Comparison of ENCODE assay signal across 20 cellular contexts in the genomic region with DNA sequence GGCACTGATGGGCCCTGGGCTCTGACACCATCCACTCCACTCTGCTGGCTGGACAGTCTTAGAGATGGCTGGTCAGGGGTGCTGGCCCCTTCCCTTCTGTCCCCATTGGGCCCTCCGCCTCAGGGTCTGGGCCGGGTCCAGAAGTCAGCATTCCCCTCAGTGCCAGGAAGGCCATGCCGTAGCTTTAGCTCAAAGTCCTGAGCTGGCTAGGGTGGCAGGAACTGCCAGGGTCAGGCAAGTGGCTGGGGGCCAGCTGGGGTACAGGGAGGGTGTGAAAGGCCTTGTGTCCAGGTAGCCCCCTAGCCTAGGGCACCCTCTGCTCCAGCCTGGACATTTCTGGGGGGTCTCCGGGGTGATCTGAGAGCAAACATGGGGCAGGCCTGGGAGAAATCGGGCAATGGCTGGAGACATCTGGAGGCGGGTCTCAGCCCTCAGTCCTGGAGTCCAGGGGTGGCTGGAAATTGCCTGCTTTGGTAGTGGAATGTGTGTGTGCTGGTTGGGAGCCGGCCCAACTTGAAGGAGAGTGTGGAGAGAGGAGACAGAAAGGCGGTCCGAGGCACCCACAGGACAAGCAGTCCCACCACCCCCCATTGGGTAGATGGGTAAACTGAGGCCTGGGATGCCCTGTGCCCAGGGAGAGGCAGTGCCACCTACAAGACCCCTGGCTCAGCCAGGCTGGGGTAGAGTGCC. TPM values are rescaled to one million over a fixed set of nuclear protein-coding genes. Genes with fewer than 3 reads are reported as not detected.
DNase-seq lines count a peak whose midpoint lies in the region; ATAC-seq, FAIRE-seq and TF ChIP-seq lines count a peak whose summit lies in the region.
"Had no signal": no experiment of that assay in that cellular context is flagged by ENCODE, and none has a peak within 500 bp of the region (broad histone marks: within the 10 kb centered on the region; RNA-seq: fewer than 3 reads in every experiment).

No MANE protein-coding gene starts in this region.

- intact Hi-C loops in kidney (cut with DNase I) (no loop called here), sigmoid colon (cut with DNase I) (no loop called here)

- no peaks in the 10 kb centered on the region for H3K9me3 Mint-ChIP-seq in effector memory CD8-positive, alpha-beta T cell
- H3K9me3 Mint-ChIP-seq: CD4-positive, alpha-beta T cell had no signal

- no peak for TF ChIP-seq POLR2A in sigmoid colon (IDR thresholded peaks at IDR 0.05)

- POLR2A ChIA-PET in HEK293 (lab: Yijun Ruan, JAX) = no interaction called here

- no peak overlapping the region for H3K27ac Mint-ChIP-seq in effector memory CD8-positive, alpha-beta T cell
- H3K27ac Mint-ChIP-seq: CD4-positive, alpha-beta T cell had no signal

- no peaks in the 10 kb centered on the region for H3K4me1 Mint-ChIP-seq in effector memory CD8-positive, alpha-beta T cell (ENCODE audit: low read depth in 2 of 2)

- DNase-seq in WERI-Rb-1 = no peak
- no peak for DNase-seq in kidney
- no peak for DNase-seq in sigmoid colon
- no peak for DNase-seq in putamen (ENCODE audit: low spot score)
- DNase-seq in activated CD4-positive, alpha-beta T cell treated with anti-CD3 and anti-CD28 coated beads for 4 hours = no peak
- DNase-seq in effector memory CD8-positive, alpha-beta T cell = no peak
- DNase-seq: CD4-positive, alpha-beta T cell; DMS79 treated with DMSO at 0.1 percent for 48 hours; GF-D8; GOT3; MV-4-11; NCI-H2107; NCI-H226; NCI-H526 treated with DMSO at 0.1 percent for 48 hours; PC-9; Right ventricle myocardium superior had no signal

- WGBS in sigmoid colon, 2 donors = 72 to 74% methylated on average over 9 of the region's 9 CpGs

- TF ChIP-seq EP300 in sigmoid colon (IDR thresholded peaks at IDR 0.05) = no peak

- TF ChIP-seq CTCF in HEK293 (tag by site-specific recombination; IDR thresholded peaks at IDR 0.05) = no peak
- no peak for TF ChIP-seq CTCF in WERI-Rb-1 (IDR thresholded peaks at IDR 0.05; ENCODE audit: low read depth, low read length)
- no peak for TF ChIP-seq CTCF in kidney (IDR thresholded peaks at IDR 0.05; ENCODE audit: borderline replicate concordance, extremely low read depth, insufficient read depth)
- no peak for TF ChIP-seq CTCF in sigmoid colon (IDR thresholded peaks at IDR 0.05)

- CTCF ChIA-PET in HEK293 (lab: Yijun Ruan, JAX) = interaction anchor here (0.6 to 1.8 kb wide), 3 partner anchors 8 to 82 kb away, joined by 3 to 6 read pairs (median 3); no protein-coding TSS in a partner anchor

- H3K36me3 ChIP-seq in HEK293 (ENCODE audit: control insufficient read depth in 2 of 2, insufficient read depth in 1 of 2, low read length in 2 of 2) (no peaks in the 10 kb centered on the region), WERI-Rb-1 (peaks cover 7% of the 10 kb centered on the region), kidney (ENCODE audit: control insufficient read depth in 1 of 2, insufficient read depth in 2 of 2, low read length in 2 of 2) (no peaks in the 10 kb centered on the region), sigmoid colon (peaks cover 0 to 14% (median 6%) of the 10 kb centered on the region in 4 donors)

- FAIRE-seq in kidney (lab: Jason Lieb, UNC) = no peak

- H3K27ac ChIP-seq in HEK293 (ENCODE audit: extremely low read depth, low read depth, low read length) (no peak overlapping the region), WERI-Rb-1 (peak overlapping the region; percentile 18), kidney (ENCODE audit: low read depth in 2 of 2, low read length in 2 of 2) (peak overlapping the region; percentile 13 to 26), sigmoid colon (peak overlapping the region; percentile 79 to 90 (median 85))
- H3K27ac ChIP-seq: PC-9 had no signal

- peaks cover 3% of the 10 kb centered on the region; the same call in 1 of the 2 replicates for H3K4me1 ChIP-seq in HEK293 (ENCODE audit: control insufficient read depth, insufficient read depth, low read length)
- peaks cover 9 to 21% of the 10 kb centered on the region in 2 donors for H3K4me1 ChIP-seq in kidney (ENCODE audit: control insufficient read depth in 1 of 2, insufficient read depth in 1 of 2, low read depth in 1 of 2, low read length in 2 of 2)
- peaks cover 0 to 62% (median 52%) of the 10 kb centered on the region in 4 donors for H3K4me1 ChIP-seq in sigmoid colon

- H3K4me3 Mint-ChIP-seq in effector memory CD8-positive, alpha-beta T cell = no peak overlapping the region
- H3K4me3 Mint-ChIP-seq: CD4-positive, alpha-beta T cell had no signal

- H3K36me3 Mint-ChIP-seq in effector memory CD8-positive, alpha-beta T cell (ENCODE audit: insufficient read depth) = peaks cover 8% of the 10 kb centered on the region

- H3K27me3 ChIP-seq in WERI-Rb-1 (ENCODE audit: insufficient read depth, low read depth, severe bottlenecking) = no peaks in the 10 kb centered on the region
- H3K27me3 ChIP-seq in sigmoid colon = no peaks in the 10 kb centered on the region

- no peak for ATAC-seq in GM19395 (IDR thresholded peaks at IDR 0.05; ENCODE audit: unreplicated experiment)
- no peak for ATAC-seq in effector memory CD8-positive, alpha-beta T cell (replicated peaks)

- H3K4me3 ChIP-seq in HEK293 (ENCODE audit: low read depth, low read length) = no peak overlapping the region
- H3K4me3 ChIP-seq in WERI-Rb-1 (ENCODE audit: low read depth, low read length) = no peak overlapping the region
- H3K4me3 ChIP-seq in kidney (ENCODE audit: low read length in 2 of 2) = no peak overlapping the region
- H3K4me3 ChIP-seq in sigmoid colon = no peak overlapping the region
- H3K4me3 ChIP-seq: PC-9 had no signal

- H3K27me3 Mint-ChIP-seq in effector memory CD8-positive, alpha-beta T cell = peaks cover 11 to 25% of the 10 kb centered on the region in 2 donors
- H3K27me3 Mint-ChIP-seq: CD4-positive, alpha-beta T cell had no signal

- H3K9me3 ChIP-seq in HEK293 (ENCODE audit: control insufficient read depth, insufficient read depth, low read depth, low read length) (no peaks in the 10 kb centered on the region), WERI-Rb-1 (ENCODE audit: severe bottlenecking) (no peaks in the 10 kb centered on the region), kidney (ENCODE audit: control insufficient read depth in 1 of 2, low read length in 2 of 2) (no peaks in the 10 kb centered on the region), sigmoid colon (no peaks in the 10 kb centered on the region)
- H3K9me3 ChIP-seq: SK-N-SH had no signal

- peak overlapping the region in 1 of 2 donors; percentile 19 for H3K9ac ChIP-seq in kidney (ENCODE audit: low read length in 2 of 2)
- H3K9ac ChIP-seq: SK-N-SH had no signal

TF ChIP-seq in HEK293, 187 proteins besides CTCF, POLR2A, EP300 and RAD21 (continues in another document):
- peak; percentile 83 for TF ChIP-seq ZNF335 (tag by site-specific recombination; conservative IDR thresholded peaks at IDR 0.05)
- TF ChIP-seq ZNF561 (tag by site-specific recombination; IDR thresholded peaks at IDR 0.05; ENCODE audit: borderline replicate concordance) = no peak
- no peak for TF ChIP-seq ZNF324 (tag by site-specific recombination; IDR thresholded peaks at IDR 0.05)
- no peak for TF ChIP-seq ZNF664 (tag by site-specific recombination; IDR thresholded peaks at IDR 0.05)
- TF ChIP-seq ZNF600 (tag by site-specific recombination; IDR thresholded peaks at IDR 0.05) = peak; percentile 87
- TF ChIP-seq, protein P1, sequence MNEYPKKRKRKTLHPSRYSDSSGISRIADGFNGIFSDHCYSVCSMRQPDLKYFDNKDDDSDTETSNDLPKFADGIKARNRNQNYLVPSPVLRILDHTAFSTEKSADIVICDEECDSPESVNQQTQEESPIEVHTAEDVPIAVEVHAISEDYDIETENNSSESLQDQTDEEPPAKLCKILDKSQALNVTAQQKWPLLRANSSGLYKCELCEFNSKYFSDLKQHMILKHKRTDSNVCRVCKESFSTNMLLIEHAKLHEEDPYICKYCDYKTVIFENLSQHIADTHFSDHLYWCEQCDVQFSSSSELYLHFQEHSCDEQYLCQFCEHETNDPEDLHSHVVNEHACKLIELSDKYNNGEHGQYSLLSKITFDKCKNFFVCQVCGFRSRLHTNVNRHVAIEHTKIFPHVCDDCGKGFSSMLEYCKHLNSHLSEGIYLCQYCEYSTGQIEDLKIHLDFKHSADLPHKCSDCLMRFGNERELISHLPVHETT (tag by site-specific recombination; IDR thresholded peaks at IDR 0.05) = no peak
- TF ChIP-seq ZNF626 (tag by site-specific recombination; IDR thresholded peaks at IDR 0.05) = no peak
- TF ChIP-seq, protein P2, sequence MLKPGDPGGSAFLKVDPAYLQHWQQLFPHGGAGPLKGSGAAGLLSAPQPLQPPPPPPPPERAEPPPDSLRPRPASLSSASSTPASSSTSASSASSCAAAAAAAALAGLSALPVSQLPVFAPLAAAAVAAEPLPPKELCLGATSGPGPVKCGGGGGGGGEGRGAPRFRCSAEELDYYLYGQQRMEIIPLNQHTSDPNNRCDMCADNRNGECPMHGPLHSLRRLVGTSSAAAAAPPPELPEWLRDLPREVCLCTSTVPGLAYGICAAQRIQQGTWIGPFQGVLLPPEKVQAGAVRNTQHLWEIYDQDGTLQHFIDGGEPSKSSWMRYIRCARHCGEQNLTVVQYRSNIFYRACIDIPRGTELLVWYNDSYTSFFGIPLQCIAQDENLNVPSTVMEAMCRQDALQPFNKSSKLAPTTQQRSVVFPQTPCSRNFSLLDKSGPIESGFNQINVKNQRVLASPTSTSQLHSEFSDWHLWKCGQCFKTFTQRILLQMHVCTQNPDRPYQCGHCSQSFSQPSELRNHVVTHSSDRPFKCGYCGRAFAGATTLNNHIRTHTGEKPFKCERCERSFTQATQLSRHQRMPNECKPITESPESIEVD (tag by site-specific recombination; IDR thresholded peaks at IDR 0.05) = no peak
- TF ChIP-seq HOXA7 (CRISPR knock-in tag; IDR thresholded peaks at IDR 0.05; ENCODE audit: borderline replicate concordance) = no peak
- TF ChIP-seq ZFHX2 (tag by site-specific recombination; conservative IDR thresholded peaks at IDR 0.05) = no peak
- no peak for TF ChIP-seq ZNF658 (tag by site-specific recombination; IDR thresholded peaks at IDR 0.05)

RNA-seq across cellular contexts. Expression of a gene that starts 32.5 kb away (rescaled TPM):
- total RNA-seq in kidney (3.4 TPM), sigmoid colon (1 to 10 TPM in 1 of 4 donors, not detected in 3; 1.4 TPM)
- polyA plus RNA-seq in kidney (ENCODE audit: insufficient read depth, low read depth, low replicate concordance) (0.86 TPM), sigmoid colon (10 to 100 TPM; 21.5 to 73.9 (median 59.9) TPM)
- total RNA-seq: CD4-positive, alpha-beta T cell; LHCN-M2; PC-9 had no signal
- polyA plus RNA-seq: SK-N-SH had no signal

RNA-seq across cellular contexts. Expression of a gene that starts 37.5 kb away (rescaled TPM):
- total RNA-seq in kidney (141 TPM), sigmoid colon (100 to 1,000 TPM in 1 of 4 donors, 10 to 100 TPM in 3; 12.2 to 182 (median 17.6) TPM)
- polyA plus RNA-seq in kidney (ENCODE audit: insufficient read depth, low read depth, low replicate concordance) (not detected), sigmoid colon (10 to 100 TPM in 2 of 3 donors, 1 to 10 TPM in 1; 7.9 to 27.6 (median 11.0) TPM)
- total RNA-seq: CD4-positive, alpha-beta T cell; LHCN-M2; PC-9 had no signal
- polyA plus RNA-seq: SK-N-SH had no signal

RNA-seq across cellular contexts. Expression of a gene that starts 39.6 kb away (rescaled TPM):
- total RNA-seq in kidney (20.6 TPM), sigmoid colon (100 to 1,000 TPM in 2 of 4 donors, 10 to 100 TPM in 2; 37.0 to 181 (median 127) TPM)
- polyA plus RNA-seq in kidney (ENCODE audit: insufficient read depth, low read depth, low replicate concordance) (6.4 TPM), sigmoid colon (10 to 100 TPM in 1 of 3 donors, 1 to 10 TPM in 1, under 1 TPM in 1; 0.46 to 10.1 (median 1.8) TPM)
- total RNA-seq: LHCN-M2, PC-9 had no signal
- polyA plus RNA-seq: SK-N-SH had no signal

RNA-seq across cellular contexts. Expression of a gene that starts 48.0 kb away (rescaled TPM):
- total RNA-seq in kidney (156 TPM), sigmoid colon (100 to 1,000 TPM in 1 of 4 donors, 10 to 100 TPM in 3; 10.2 to 118 (median 17.3) TPM)
- polyA plus RNA-seq in kidney (ENCODE audit: insufficient read depth, low read depth, low replicate concordance) (1.6 TPM), sigmoid colon (10 to 100 TPM in 1 of 3 donors, 1 to 10 TPM in 2; 5.1 to 25.2 (median 8.9) TPM)
- total RNA-seq: LHCN-M2, PC-9 had no signal
- polyA plus RNA-seq: SK-N-SH had no signal
